In genomic region chr1:217040696-217041095, GRCh38 we compare ENCODE assay signal across 18 cellular contexts.
"Had no signal": no experiment of that assay in that cellular context is flagged by ENCODE, and none has a peak within 500 bp of the region (broad histone marks: within the 10 kb centered on the region; RNA-seq: fewer than 3 reads in every experiment).

No MANE protein-coding gene starts in this region.

- H3K4me2 ChIP-seq: SK-N-SH had no signal

- H3K27ac Mint-ChIP-seq: activated CD4-positive, alpha-beta T cell treated with anti-CD3 and anti-CD28 coated beads for 36 hours; activated CD8-positive, alpha-beta T cell treated with anti-CD3 and anti-CD28 coated beads for 36 hours; activated naive CD4-positive, alpha-beta T cell treated with anti-CD3 and anti-CD28 coated beads, Interleukin-2, amount 10 ng/mL, durations not matched to agents 7 days and 5 days; activated naive CD8-positive, alpha-beta T cell treated with anti-CD3 and anti-CD28 coated beads for 36 hours; activated T-cell treated with anti-CD3 and anti-CD28 coated beads, Interleukin-2, amount 50 U/mL, for 72 hours; activated T-helper 2 cell treated with anti-CD3 and anti-CD28 coated beads, Interferon-gamma antibody, Interleukin-2, Interleukin-4, amounts not matched to agents 10 μg/mL and 5 μg/mL and 100 μg/mL, durations not matched to agents 14 hours and 24 hours and 36 hours had no signal

- H3K36me3 Mint-ChIP-seq: activated naive CD4-positive, alpha-beta T cell treated with anti-CD3 and anti-CD28 coated beads, Interleukin-2, amount 10 ng/mL, durations not matched to agents 7 days and 5 days; activated naive CD8-positive, alpha-beta T cell treated with anti-CD3 and anti-CD28 coated beads for 36 hours had no signal

- H3K27ac ChIP-seq: VCaP had no signal

- H3K4me3 ChIP-seq: MG63 had no signal

- H3K27me3 ChIP-seq: MG63 had no signal

- H3K27me3 Mint-ChIP-seq: activated CD4-positive, alpha-beta T cell treated with anti-CD3 and anti-CD28 coated beads for 36 hours; activated CD8-positive, alpha-beta T cell treated with anti-CD3 and anti-CD28 coated beads for 36 hours; activated naive CD4-positive, alpha-beta T cell treated with anti-CD3 and anti-CD28 coated beads, Interleukin-2, amount 10 ng/mL, durations not matched to agents 7 days and 5 days; activated naive CD8-positive, alpha-beta T cell treated with anti-CD3 and anti-CD28 coated beads for 36 hours had no signal

- DNase-seq: activated CD4-positive, alpha-beta T cell treated with anti-CD3 and anti-CD28 coated beads for 36 hours; activated CD4-positive, alpha-beta T cell treated with anti-CD3 and anti-CD28 coated beads, Interleukin-2, amount 50 U/mL, for 1 hour; activated CD8-positive, alpha-beta memory T cell treated with anti-CD3 and anti-CD28 coated beads, Interleukin-2, amount 50 U/mL, for 4 hours; activated CD8-positive, alpha-beta T cell treated with anti-CD3 and anti-CD28 coated beads for 36 hours; activated gamma-delta T cell treated with Interleukin-2 at 50 U/mL for 16 hours; activated naive CD4-positive, alpha-beta T cell treated with anti-CD3 and anti-CD28 coated beads, Interleukin-2, amount 10 ng/mL, durations not matched to agents 7 days and 5 days; activated naive CD8-positive, alpha-beta T cell treated with anti-CD3 and anti-CD28 coated beads for 36 hours; activated T-cell treated with anti-CD3 and anti-CD28 coated beads, Interleukin-2, amount 50 U/mL, for 72 hours; central memory CD4-positive, alpha-beta T cell; MG63; MV-4-11; NCI-H1417 treated with DMSO at 0.1 percent for 48 hours; NCI-H2029; NCI-H69; SK-N-SH; T-helper 1 cell had no signal

- H3K4me1 Mint-ChIP-seq: activated CD4-positive, alpha-beta T cell treated with anti-CD3 and anti-CD28 coated beads for 36 hours; activated naive CD4-positive, alpha-beta T cell treated with anti-CD3 and anti-CD28 coated beads, Interleukin-2, amount 10 ng/mL, durations not matched to agents 7 days and 5 days; activated naive CD8-positive, alpha-beta T cell treated with anti-CD3 and anti-CD28 coated beads for 36 hours had no signal

- ATAC-seq: activated CD4-positive, alpha-beta T cell treated with anti-CD3 and anti-CD28 coated beads for 36 hours; activated CD8-positive, alpha-beta T cell treated with anti-CD3 and anti-CD28 coated beads for 36 hours; activated T-cell treated with anti-CD3 and anti-CD28 coated beads, Interleukin-2, amount 50 U/mL, for 72 hours had no signal

- H3K36me3 ChIP-seq: MG63 had no signal

- H3K4me3 Mint-ChIP-seq: activated CD4-positive, alpha-beta T cell treated with anti-CD3 and anti-CD28 coated beads for 36 hours; activated CD8-positive, alpha-beta T cell treated with anti-CD3 and anti-CD28 coated beads for 36 hours; activated naive CD4-positive, alpha-beta T cell treated with anti-CD3 and anti-CD28 coated beads, Interleukin-2, amount 10 ng/mL, durations not matched to agents 7 days and 5 days; activated naive CD8-positive, alpha-beta T cell treated with anti-CD3 and anti-CD28 coated beads for 36 hours; activated T-cell treated with anti-CD3 and anti-CD28 coated beads, Interleukin-2, amount 50 U/mL, for 72 hours had no signal

- H3K9me3 ChIP-seq: SK-N-SH had no signal

- H3K9ac ChIP-seq: SK-N-SH had no signal
